1 cellular context compared by ENCODE assay signal in genomic region chr17:5236871-5237540, GRCh38.
TF ChIP-seq lines count a peak whose summit lies in the region.

No MANE protein-coding gene starts in this region.

TF ChIP-seq in HepG2, 621 proteins besides CTCF, POLR2A, EP300 and RAD21:
- TF ChIP-seq ZNF569 (CRISPR knock-in tag; IDR thresholded peaks at IDR 0.05; ENCODE audit: borderline replicate concordance) (no peak), ZNF558 (CRISPR knock-in tag; IDR thresholded peaks at IDR 0.05; ENCODE audit: borderline replicate concordance) (no peak), DMTF1 (CRISPR knock-in tag; IDR thresholded peaks at IDR 0.05) (0 out of 2 replicates have a peak, but pooled peaks have one; percentile 31), ZBTB26 (CRISPR knock-in tag; IDR thresholded peaks at IDR 0.05; ENCODE audit: borderline replicate concordance) (no peak)
